In the genomic region with DNA sequence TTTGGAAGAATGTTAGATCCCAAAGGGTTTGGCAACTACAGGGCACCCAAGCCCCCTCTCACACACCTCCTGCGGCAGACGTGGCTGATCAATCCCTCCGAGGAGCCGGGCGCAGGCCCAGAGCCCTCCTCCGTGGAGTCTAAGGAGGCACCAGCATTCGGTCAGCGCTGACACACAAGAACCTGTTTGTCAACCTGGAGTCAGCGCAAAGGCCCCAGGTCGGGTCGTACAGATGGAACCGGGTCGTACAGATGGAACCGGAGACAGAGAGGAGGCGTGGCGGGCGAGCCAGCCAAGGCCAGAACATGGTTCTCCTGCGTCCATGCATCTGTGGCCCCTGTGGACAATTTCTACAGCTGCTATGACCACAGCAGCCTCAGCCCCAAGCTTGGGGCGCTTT, we compare ENCODE assay signal across 16 cellular contexts.
DNase-seq lines count a peak whose midpoint lies in the region; ATAC-seq and TF ChIP-seq lines count a peak whose summit lies in the region.
"Had no signal": no experiment of that assay in that cellular context is flagged by ENCODE, and none has a peak within 500 bp of the region (broad histone marks: within the 10 kb centered on the region; RNA-seq: fewer than 3 reads in every experiment).

No MANE protein-coding gene starts in this region.

- H3K18ac ChIP-seq in IMR-90 (ENCODE audit: low read depth, low read length) = no peak overlapping the region

- H2AK5ac ChIP-seq in IMR-90 (ENCODE audit: low read depth, low read length) = no peak overlapping the region

- H3K14ac ChIP-seq in IMR-90 (replicated peaks; ENCODE audit: low read depth, low read length) = no peak overlapping the region

- peaks cover 24 to 55% of the 10 kb centered on the region in 2 donors for H3K4me1 Mint-ChIP-seq in stimulated activated naive B cell treated with anti-CD40 and anti-IgM and Interleukin-4, amounts not matched to agents 10 μg/mL and 1 μg/mL and 100 μg/mL, for 72 hours

- TF ChIP-seq CTCF in IMR-90 (conservative IDR thresholded peaks at IDR 0.05; ENCODE audit: low read depth, low read length) = no peak

- POLR2A ChIA-PET in IMR-90 (lab: Charles Lee; ENCODE audit: unreplicated experiment) = no interaction called here

- no peak overlapping the region for H3K56ac ChIP-seq in IMR-90 (ENCODE audit: extremely low read depth, insufficient read depth, low read length)

- H3K4me2 ChIP-seq in IMR-90 (ENCODE audit: low read depth, low read length) = no peak overlapping the region

- dilution Hi-C loops in IMR-90 (cut with HindIII; ENCODE audit: low sequenced_read_pairs, unreplicated experiment) = no loop called here

- no peak overlapping the region for H3K9ac ChIP-seq in IMR-90 (ENCODE audit: low read depth, low read length)
- H3K9ac ChIP-seq in mucosa of rectum (ENCODE audit: low read depth in 1 of 2, low read length in 2 of 2) = no peak overlapping the region

- 96% methylated on average over 12 of the region's 19 CpGs; no CpG with 5 or more reads in 1 of the 2 experiments for WGBS in IMR-90 (ENCODE audit: extremely low coverage in 2 of 2, insufficient read length in 1 of 2), 2 experiments

- H2AK9ac ChIP-seq in IMR-90 (replicated peaks; ENCODE audit: low read depth, low read length, poor library complexity) = peak overlapping the region; percentile 35

- no peak overlapping the region for H2AFZ ChIP-seq in IMR-90 (replicated peaks; ENCODE audit: low read length, poor library complexity)

- H3K23ac ChIP-seq in IMR-90 (ENCODE audit: low read depth, low read length) = no peak overlapping the region

- no TSS peak for BruUV-seq in IMR-90 (replicated peaks; lab: Mats Ljungman, UMichigan)

- H3K36me3 Mint-ChIP-seq in stimulated activated naive B cell treated with anti-CD40 and anti-IgM and Interleukin-4, amounts not matched to agents 10 μg/mL and 1 μg/mL and 100 μg/mL, for 72 hours = peaks cover 37 to 55% of the 10 kb centered on the region in 2 donors

- H2BK20ac ChIP-seq in IMR-90 (ENCODE audit: low read depth, low read length) = no peak overlapping the region

- H2BK5ac ChIP-seq in IMR-90 (ENCODE audit: low read depth, low read length, poor library complexity, severe bottlenecking) = no peak overlapping the region

- CTCF ChIA-PET in IMR-90 (lab: Yijun Ruan, JAX) = interaction anchor here (1.2 kb wide), 1 partner anchor 24 kb away, joined by 3 read pairs; no protein-coding TSS in a partner anchor

- peak overlapping the region in 1 of 2 donors; percentile 76 for H3K4me3 Mint-ChIP-seq in stimulated activated naive B cell treated with anti-CD40 and anti-IgM and Interleukin-4, amounts not matched to agents 10 μg/mL and 1 μg/mL and 100 μg/mL, for 72 hours

- H3K27me3 ChIP-seq in IMR-90 (ENCODE audit: control insufficient read depth, insufficient read depth, low read length) = no peaks in the 10 kb centered on the region
- H3K27me3 ChIP-seq in mucosa of rectum (ENCODE audit: control insufficient read depth in 2 of 2, insufficient read depth in 2 of 2, low read length in 2 of 2) = no peaks in the 10 kb centered on the region
- H3K27me3 ChIP-seq: BE2C had no signal

- no peak overlapping the region for H4K8ac ChIP-seq in IMR-90 (ENCODE audit: low read depth in 2 of 2, low read length in 2 of 2)

- H2BK120ac ChIP-seq in IMR-90 (ENCODE audit: low read depth, low read length) = no peak overlapping the region

- peaks cover 29 to 64% of the 10 kb centered on the region in 2 experiments for H3K79me1 ChIP-seq in IMR-90 (ENCODE audit: low read depth in 1 of 2, low read length in 2 of 2)

- no peak for TF ChIP-seq POLR2A in IMR-90 (IDR thresholded peaks at IDR 0.05; ENCODE audit: low read depth, low read length)

- no peaks in the 10 kb centered on the region for H3K27me3 Mint-ChIP-seq in stimulated activated naive B cell treated with anti-CD40 and anti-IgM and Interleukin-4, amounts not matched to agents 10 μg/mL and 1 μg/mL and 100 μg/mL, for 72 hours

- H3K36me3 ChIP-seq in IMR-90 (ENCODE audit: control insufficient read depth, insufficient read depth, low read length) = peaks cover 9% of the 10 kb centered on the region; the same call in 1 of the 2 replicates
- peaks cover 0 to 6% of the 10 kb centered on the region in 2 donors for H3K36me3 ChIP-seq in mucosa of rectum (ENCODE audit: control insufficient read depth in 2 of 2, insufficient read depth in 2 of 2, low read length in 2 of 2)

- no peak overlapping the region for H3K4ac ChIP-seq in IMR-90 (ENCODE audit: low read depth, low read length)

- ATAC-seq in IMR-90 (ENCODE audit: low read depth) (no peak), HG02973 (IDR thresholded peaks at IDR 0.05; ENCODE audit: unreplicated experiment) (no peak), GM21619 (IDR thresholded peaks at IDR 0.05; ENCODE audit: unreplicated experiment) (no peak)
- no peak for ATAC-seq in stimulated activated naive B cell treated with anti-CD40 and anti-IgM and Interleukin-4, amounts not matched to agents 10 μg/mL and 1 μg/mL and 100 μg/mL, for 72 hours (replicated peaks)

- no peak overlapping the region for H4K5ac ChIP-seq in IMR-90 (ENCODE audit: low read depth, low read length)

- H3K27ac ChIP-seq in IMR-90 (ENCODE audit: insufficient read depth, low read length) = no peak overlapping the region
- H3K27ac ChIP-seq in cingulate gyrus (ENCODE audit: low read depth, low read length) = peak overlapping the region; percentile 14
- H3K27ac ChIP-seq in mucosa of rectum (ENCODE audit: low read depth in 2 of 2, low read length in 2 of 2) = peak overlapping the region; percentile 51 to 75
- H3K27ac ChIP-seq: WERI-Rb-1 had no signal

- in situ Hi-C loops in IMR-90 (cut with MboI; ENCODE audit: low sequenced_read_pairs) = no loop called here

- TF ChIP-seq RAD21 in IMR-90 (IDR thresholded peaks at IDR 0.05; ENCODE audit: low read length) = no peak

- H3K9me3 ChIP-seq in IMR-90 (ENCODE audit: control insufficient read depth, insufficient read depth, low read length) = peaks cover 5% of the 10 kb centered on the region
- no peaks in the 10 kb centered on the region for H3K9me3 ChIP-seq in mucosa of rectum (ENCODE audit: control insufficient read depth in 2 of 2, low read length in 2 of 2)
- H3K9me3 ChIP-seq: BE2C had no signal

- H3K4me1 ChIP-seq in IMR-90 (ENCODE audit: control insufficient read depth, insufficient read depth, low read length) = peaks cover 2% of the 10 kb centered on the region; the same call in 1 of the 2 replicates
- H3K4me1 ChIP-seq in mucosa of rectum (ENCODE audit: control insufficient read depth in 2 of 2, insufficient read depth in 2 of 2, low read length in 2 of 2) = peaks cover 0 to 2% of the 10 kb centered on the region in 2 donors

- DNase-seq in IMR-90 = no peak
- no peak for DNase-seq in stimulated activated naive B cell treated with anti-CD40 and anti-IgM and Interleukin-4, amounts not matched to agents 10 μg/mL and 1 μg/mL and 100 μg/mL, for 72 hours
- DNase-seq in epidermal melanocyte (ENCODE audit: insufficient read length, low spot score) = no peak
- no peak for DNase-seq in activated CD4-positive, CD25-positive, alpha-beta regulatory T cell treated with anti-CD3 and anti-CD28 coated beads, Interleukin-2, amount 50 U/mL, for 72 hours
- DNase-seq: activated effector memory CD4-positive, alpha-beta T cell treated with anti-CD3 and anti-CD28 coated beads, Interleukin-2, amount 50 U/mL, for 16 hours; BE2C; DND-41; effector CD4-positive, alpha-beta T cell; H7; NCI-H1048; NCI-H748 treated with DMSO at 0.1 percent for 48 hours; WERI-Rb-1 had no signal

- intact Hi-C loops in IMR-90 (cut with micrococcal nuclease) = no loop called here

- no peak overlapping the region for H4K91ac ChIP-seq in IMR-90 (ENCODE audit: insufficient read depth, low read depth, low read length)

- H2BK15ac ChIP-seq in IMR-90 (ENCODE audit: low read depth, low read length) = no peak overlapping the region

- peak overlapping the region; percentile 81 for H3K27ac Mint-ChIP-seq in stimulated activated naive B cell treated with anti-CD40 and anti-IgM and Interleukin-4, amounts not matched to agents 10 μg/mL and 1 μg/mL and 100 μg/mL, for 72 hours

- H4K20me1 ChIP-seq in IMR-90 (ENCODE audit: insufficient read depth, low read length) = peaks cover 42% of the 10 kb centered on the region

- H3K9me3 Mint-ChIP-seq in stimulated activated naive B cell treated with anti-CD40 and anti-IgM and Interleukin-4, amounts not matched to agents 10 μg/mL and 1 μg/mL and 100 μg/mL, for 72 hours = peaks cover 4 to 10% of the 10 kb centered on the region in 2 donors

- H3K4me3 ChIP-seq in IMR-90 (ENCODE audit: insufficient read depth, low read depth, low read length) = no peak overlapping the region
- no peak overlapping the region for H3K4me3 ChIP-seq in mucosa of rectum (ENCODE audit: low read length in 2 of 2)

- peaks cover 15% of the 10 kb centered on the region; the same call in 1 of the 2 replicates for H3K9me1 ChIP-seq in IMR-90 (ENCODE audit: insufficient read depth, low read length)

TF ChIP-seq in IMR-90, 13 proteins besides CTCF, POLR2A, EP300 and RAD21:
- TF ChIP-seq CHD1 (IDR thresholded peaks at IDR 0.05; ENCODE audit: low read depth, low read length) (no peak), CEBPB (IDR thresholded peaks at IDR 0.05; ENCODE audit: low read depth, low read length) (no peak), USF2 (IDR thresholded peaks at IDR 0.05; ENCODE audit: low read depth, low read length) (no peak), FOS (IDR thresholded peaks at IDR 0.05; ENCODE audit: low read depth, low read length) (no peak), NFE2L2 (IDR thresholded peaks at IDR 0.05; ENCODE audit: low read depth, low read length) (no peak), MXI1 (IDR thresholded peaks at IDR 0.05; ENCODE audit: borderline replicate concordance, low read depth, low read length) (no peak)
- TF ChIP-seq, protein P1, sequence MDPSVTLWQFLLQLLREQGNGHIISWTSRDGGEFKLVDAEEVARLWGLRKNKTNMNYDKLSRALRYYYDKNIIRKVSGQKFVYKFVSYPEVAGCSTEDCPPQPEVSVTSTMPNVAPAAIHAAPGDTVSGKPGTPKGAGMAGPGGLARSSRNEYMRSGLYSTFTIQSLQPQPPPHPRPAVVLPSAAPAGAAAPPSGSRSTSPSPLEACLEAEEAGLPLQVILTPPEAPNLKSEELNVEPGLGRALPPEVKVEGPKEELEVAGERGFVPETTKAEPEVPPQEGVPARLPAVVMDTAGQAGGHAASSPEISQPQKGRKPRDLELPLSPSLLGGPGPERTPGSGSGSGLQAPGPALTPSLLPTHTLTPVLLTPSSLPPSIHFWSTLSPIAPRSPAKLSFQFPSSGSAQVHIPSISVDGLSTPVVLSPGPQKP (IDR thresholded peaks at IDR 0.05; ENCODE audit: borderline replicate concordance, low read depth, low read length) = no peak
TF ChIP-seq in IMR-90: peak in this region for 0.
